Comparison of ENCODE assay signal across 17 cellular contexts in genomic region chr2:198173242-198173641, GRCh38.
"Had no signal": no experiment of that assay in that cellular context is flagged by ENCODE, and none has a peak within 500 bp of the region (broad histone marks: within the 10 kb centered on the region; RNA-seq: fewer than 3 reads in every experiment).

No MANE protein-coding gene starts in this region.

- H3K9me3 ChIP-seq: pancreas, thyroid gland had no signal

- ATAC-seq: activated CD4-positive, CD25-positive, alpha-beta regulatory T cell treated with anti-CD3 and anti-CD28 coated beads, Interleukin-2, amount 50 U/mL, for 24 hours; activated naive CD8-positive, alpha-beta T cell treated with anti-CD3 and anti-CD28 coated beads, Interleukin-2, amount 50 U/mL, for 24 hours; left cardiac atrium; lower lobe of right lung; pancreas had no signal

- H3K4me3 ChIP-seq: ascending aorta, heart right ventricle, lower lobe of right lung, pancreas, thyroid gland had no signal

- DNase-seq: activated CD4-positive, alpha-beta T cell treated with anti-CD3 and anti-CD28 coated beads, Interleukin-2, amount 50 U/mL, for 4 hours; activated naive CD4-positive, alpha-beta T cell; activated naive CD8-positive, alpha-beta T cell treated with anti-CD3 and anti-CD28 coated beads, Interleukin-2, amount 50 U/mL, for 24 hours; activated T-cell treated with anti-CD3 and anti-CD28 coated beads for 4 hours; erythroblast; foreskin melanocyte; heart right ventricle; left cardiac atrium; lower lobe of right lung; pancreas; retina; T-helper 9 cell; thyroid gland had no signal

- H3K27me3 Mint-ChIP-seq: activated naive CD8-positive, alpha-beta T cell treated with anti-CD3 and anti-CD28 coated beads, Interleukin-2, amount 50 U/mL, for 24 hours had no signal

- H3K4me3 Mint-ChIP-seq: activated naive CD8-positive, alpha-beta T cell treated with anti-CD3 and anti-CD28 coated beads, Interleukin-2, amount 50 U/mL, for 24 hours; neural crest cell; stimulated activated effector memory CD8-positive, alpha-beta T cell treated with anti-CD3 and anti-CD28 coated beads, Interleukin-12 subunit alpha, Interleukin-12 subunit beta, amount 100 ng/mL, for 72 hours had no signal

- H3K27ac ChIP-seq: ascending aorta, heart right ventricle, lower lobe of right lung, pancreas, thyroid gland had no signal

- H3K36me3 ChIP-seq: ascending aorta, heart right ventricle, lower lobe of right lung, pancreas, thyroid gland had no signal

- H3K27ac Mint-ChIP-seq: activated naive CD8-positive, alpha-beta T cell treated with anti-CD3 and anti-CD28 coated beads, Interleukin-2, amount 50 U/mL, for 24 hours; stimulated activated effector memory CD8-positive, alpha-beta T cell treated with anti-CD3 and anti-CD28 coated beads, Interleukin-12 subunit alpha, Interleukin-12 subunit beta, amount 100 ng/mL, for 72 hours had no signal

- H3K4me1 ChIP-seq: ascending aorta, lower lobe of right lung, pancreas, thyroid gland had no signal

- H3K4me1 Mint-ChIP-seq: activated naive CD8-positive, alpha-beta T cell treated with anti-CD3 and anti-CD28 coated beads, Interleukin-2, amount 50 U/mL, for 24 hours; neural crest cell; stimulated activated effector memory CD8-positive, alpha-beta T cell treated with anti-CD3 and anti-CD28 coated beads, Interleukin-12 subunit alpha, Interleukin-12 subunit beta, amount 100 ng/mL, for 72 hours had no signal

- H3K27me3 ChIP-seq: ascending aorta, heart right ventricle, pancreas, thyroid gland had no signal

- H3K36me3 Mint-ChIP-seq: stimulated activated effector memory CD8-positive, alpha-beta T cell treated with anti-CD3 and anti-CD28 coated beads, Interleukin-12 subunit alpha, Interleukin-12 subunit beta, amount 100 ng/mL, for 72 hours had no signal
